11 cellular contexts compared by ENCODE assay signal in the genomic region with DNA sequence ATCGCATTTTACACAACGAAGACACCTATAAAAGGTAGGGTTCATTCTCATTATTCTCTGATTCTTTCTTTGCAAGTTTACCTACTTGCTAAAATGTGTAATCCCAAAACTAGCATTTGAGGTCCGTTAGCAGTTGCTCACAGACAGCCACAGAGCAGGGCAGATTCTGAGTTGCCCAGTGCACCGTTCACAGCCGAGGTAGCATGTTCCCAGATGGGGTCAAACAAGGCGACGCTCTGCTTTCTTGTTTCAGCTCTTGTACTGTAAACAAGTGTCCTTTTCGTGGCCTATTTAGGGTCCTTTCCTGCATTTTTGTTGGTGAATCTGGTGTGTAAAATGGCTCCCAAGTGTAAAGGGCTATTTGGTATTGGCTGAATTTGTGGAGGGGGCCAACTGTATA. TPM values are rescaled to one million over a fixed set of nuclear protein-coding genes. Genes with fewer than 3 reads are reported as not detected.
DNase-seq lines count a peak whose midpoint lies in the region; ATAC-seq and TF ChIP-seq lines count a peak whose summit lies in the region.
"Had no signal": no experiment of that assay in that cellular context is flagged by ENCODE, and none has a peak within 500 bp of the region (broad histone marks: within the 10 kb centered on the region; RNA-seq: fewer than 3 reads in every experiment).

No MANE protein-coding gene starts in this region.

- TF ChIP-seq CTCF in ascending aorta (IDR thresholded peaks at IDR 0.05) = no peak

- H3K9ac ChIP-seq in endocrine pancreas (ENCODE audit: control insufficient read depth, insufficient read depth, low read length) = no peak overlapping the region

- H3K27me3 ChIP-seq in endocrine pancreas (ENCODE audit: control insufficient read depth, insufficient read depth, low read length) (no peaks in the 10 kb centered on the region), ascending aorta (no peaks in the 10 kb centered on the region)

- H3K4me3 Mint-ChIP-seq in T-cell = peak overlapping the region; percentile 89 to 93 (median 93)

- intact Hi-C loops in ascending aorta (cut with DNase I) = loop anchor here (5.0 to 10.0 kb wide), 5 partner anchors 115 to 1465 kb away; a partner anchor contains a TSS

- POLR2A ChIA-PET in T-cell (lab: Charles Lee) = interaction anchor here in 1 of 2 donors (0.6 kb wide), 1 partner anchor 269 kb away, joined by 3 read pairs; no protein-coding TSS in a partner anchor

- H3K36me3 Mint-ChIP-seq in T-cell = peaks cover 18% of the 10 kb centered on the region

- H3K4me1 ChIP-seq in endocrine pancreas (ENCODE audit: control insufficient read depth, insufficient read depth, low read length) = peaks cover 7% of the 10 kb centered on the region
- peaks cover 15 to 40% of the 10 kb centered on the region in 2 donors for H3K4me1 ChIP-seq in ascending aorta

- H3K36me3 ChIP-seq in endocrine pancreas (ENCODE audit: control insufficient read depth, insufficient read depth, low read length) = no peaks in the 10 kb centered on the region
- H3K36me3 ChIP-seq in ascending aorta = no peaks in the 10 kb centered on the region
- H3K36me3 ChIP-seq: neutrophil had no signal

- H3K4me1 Mint-ChIP-seq in T-cell = peaks cover 65 to 77% (median 75%) of the 10 kb centered on the region in 3 donors

- peak; percentile 28 for DNase-seq in activated T-cell treated with anti-CD3 and anti-CD28 coated beads for 48 hours (ENCODE audit: low read depth)
- no peak for DNase-seq in activated T-cell treated with anti-CD3 and anti-CD28 coated beads for 4 hours
- DNase-seq in T-cell = no peak
- peak; percentile 25 for DNase-seq in stimulated activated naive CD8-positive, alpha-beta T cell treated with anti-CD3 and anti-CD28 coated beads, Interleukin-15, Interleukin-2, amounts not matched to agents 100 U/mL and 50 U/mL, for 24 hours
- no peak for DNase-seq in ascending aorta (ENCODE audit: low spot score in 2 of 2)
- DNase-seq: kidney, NCI-H1436 treated with DMSO at 0.1 percent for 48 hours had no signal

- peak overlapping the region; percentile 78 to 80 for H3K27ac Mint-ChIP-seq in T-cell

- H3K27me3 Mint-ChIP-seq in T-cell = no peaks in the 10 kb centered on the region

- ATAC-seq in T-cell (replicated peaks in 1 of 4) (no peak), esophagus mucosa (no peak), GM18520 (IDR thresholded peaks at IDR 0.05; ENCODE audit: unreplicated experiment) (no peak)
- ATAC-seq in stimulated activated naive CD8-positive, alpha-beta T cell treated with anti-CD3 and anti-CD28 coated beads, Interleukin-15, Interleukin-2, amounts not matched to agents 100 U/mL and 50 U/mL, for 24 hours = no peak

- H3K4me3 ChIP-seq in endocrine pancreas (ENCODE audit: control insufficient read depth, insufficient read depth, low read length) (peak overlapping the region; percentile 98), ascending aorta (no peak overlapping the region)

- H3K9me3 ChIP-seq in endocrine pancreas (ENCODE audit: control insufficient read depth, low read length) = no peaks in the 10 kb centered on the region
- no peaks in the 10 kb centered on the region for H3K9me3 ChIP-seq in ascending aorta
- H3K9me3 ChIP-seq: neutrophil had no signal

- H3K27ac ChIP-seq in ascending aorta = no peak overlapping the region

- CTCF ChIA-PET in T-cell (lab: Charles Lee) = no interaction called here

- no peaks in the 10 kb centered on the region for H3K9me3 Mint-ChIP-seq in T-cell

RNA-seq across cellular contexts. Expression of a gene that starts 3.1 kb away (rescaled TPM):
- 100 to 1,000 TPM; 113 to 154 (median 123) TPM for total RNA-seq in T-cell
- 35.7 TPM for total RNA-seq in esophagus mucosa
- 62.3 TPM for total RNA-seq in ascending aorta

RNA-seq across cellular contexts. Expression of a gene that starts 43.7 kb away (rescaled TPM):
- total RNA-seq in T-cell (under 1 TPM in 1 of 5 donors, not detected in 4; 0.55 TPM), esophagus mucosa (3.5 TPM), ascending aorta (236 TPM)

Comparison
In these comparisons a context has a peak if more than half of its experiments do, and no peak if none do; other contexts are left out.
1. DNase-seq: peak in activated T-cell treated with anti-CD3 and anti-CD28 coated beads for 48 hours (single experiment) and stimulated activated naive CD8-positive, alpha-beta T cell treated with anti-CD3 and anti-CD28 coated beads, Interleukin-15, Interleukin-2, amounts not matched to agents 100 U/mL and 50 U/mL, for 24 hours (single experiment); none in activated T-cell treated with anti-CD3 and anti-CD28 coated beads for 4 hours (single experiment), T-cell (0 of 34) and ascending aorta (0 of 2).
2. RNA of a gene that starts 43.7 kb away (total RNA-seq): 236 TPM in ascending aorta (single experiment); 3.5 TPM in esophagus mucosa (single experiment) and 0.55 TPM in T-cell; every median in the first group is over 10 times any median in the second.